8 cellular contexts compared by ENCODE assay signal in genomic region chr22:38397189-38398097, GRCh38. TPM values are rescaled to one million over a fixed set of nuclear protein-coding genes. Genes with fewer than 3 reads are reported as not detected.
DNase-seq lines count a peak whose midpoint lies in the region; ATAC-seq and TF ChIP-seq lines count a peak whose summit lies in the region.

No MANE protein-coding gene starts in this region.

- peaks cover 11% of the 10 kb centered on the region for H3K27me3 Mint-ChIP-seq in activated T-cell treated with anti-CD3 and anti-CD28 coated beads, Interleukin-2, amount 50 U/mL, for 72 hours (ENCODE audit: low read depth)
- H3K27me3 Mint-ChIP-seq in glutamatergic neuron (ENCODE audit: unreplicated experiment): peaks cover 3% of the 10 kb centered on the region

- H2AFZ ChIP-seq in KMS-11 (ENCODE audit: low read depth): no peak overlapping the region

- no peak for TF ChIP-seq POLR2A in ovary (IDR thresholded peaks at IDR 0.05)

- H3K4me1 Mint-ChIP-seq in activated T-cell treated with anti-CD3 and anti-CD28 coated beads, Interleukin-2, amount 50 U/mL, for 72 hours (ENCODE audit: low read depth): peaks cover 50% of the 10 kb centered on the region
- peaks cover 27% of the 10 kb centered on the region for H3K4me1 Mint-ChIP-seq in glutamatergic neuron (ENCODE audit: low read depth, unreplicated experiment)

- TF ChIP-seq CTCF in GM10266 (IDR thresholded peaks at IDR 0.05; ENCODE audit: control insufficient read depth, insufficient read depth, low read depth, missing control alignments) (no peak), KMS-11 (conservative IDR thresholded peaks at IDR 0.05; ENCODE audit: low read depth, low read length) (no peak), glutamatergic neuron (IDR thresholded peaks at IDR 0.05; ENCODE audit: partially characterized antibody, unreplicated experiment) (no peak), ovary (IDR thresholded peaks at IDR 0.05) (no peak)

- H3K4me3 ChIP-seq in KMS-11 (IDR thresholded peaks at IDR 0.05; ENCODE audit: insufficient read depth, low read depth, low read length): no peak overlapping the region
- peak overlapping the region; percentile 88 for H3K4me3 ChIP-seq in ovary

- H3K27me3 ChIP-seq in KMS-11 (ENCODE audit: insufficient read depth, low read depth) (no peaks in the 10 kb centered on the region), ovary (no peaks in the 10 kb centered on the region)

- H3K9me3 ChIP-seq in ovary: no peaks in the 10 kb centered on the region

- H3K27ac ChIP-seq in KMS-11 (peak overlapping the region; percentile 99), ovary (peak overlapping the region in 1 of 2 donors; percentile 63)

- H3K36me3 ChIP-seq in KMS-11 (ENCODE audit: insufficient read depth) (no peaks in the 10 kb centered on the region), ovary (no peaks in the 10 kb centered on the region)

- H3K79me2 ChIP-seq in KMS-11 (ENCODE audit: insufficient read depth, low read depth): peaks cover 54% of the 10 kb centered on the region

- H3K9ac ChIP-seq in KMS-11: peak overlapping the region; percentile 94

- no peaks in the 10 kb centered on the region for H3K9me3 Mint-ChIP-seq in activated T-cell treated with anti-CD3 and anti-CD28 coated beads, Interleukin-2, amount 50 U/mL, for 72 hours
- peaks cover 8% of the 10 kb centered on the region for H3K9me3 Mint-ChIP-seq in glutamatergic neuron (ENCODE audit: unreplicated experiment)

- H3K4me3 Mint-ChIP-seq in activated T-cell treated with anti-CD3 and anti-CD28 coated beads, Interleukin-2, amount 50 U/mL, for 72 hours: peak overlapping the region; percentile 83 to 84
- H3K4me3 Mint-ChIP-seq in glutamatergic neuron (ENCODE audit: unreplicated experiment): peak overlapping the region; percentile 82

- peak overlapping the region; percentile 91 for H3K4me2 ChIP-seq in KMS-11

- 7 to 18% (median 14%) methylated on average over 49 to 61 of the region's 61 CpGs for WGBS in ovary, 3 donors

- H4K20me1 ChIP-seq in KMS-11 (ENCODE audit: insufficient read depth): no peaks in the 10 kb centered on the region

- no peak for TF ChIP-seq EP300 in ovary (IDR thresholded peaks at IDR 0.05)

- ATAC-seq in activated T-cell treated with anti-CD3 and anti-CD28 coated beads, Interleukin-2, amount 50 U/mL, for 72 hours (replicated peaks in 1 of 2): peak in 1 of 2 donors; percentile 23
- ATAC-seq in HG03159 (IDR thresholded peaks at IDR 0.05; ENCODE audit: unreplicated experiment): no peak

- H3K27ac Mint-ChIP-seq in activated T-cell treated with anti-CD3 and anti-CD28 coated beads, Interleukin-2, amount 50 U/mL, for 72 hours: no peak overlapping the region
- peak overlapping the region; percentile 25 for H3K27ac Mint-ChIP-seq in glutamatergic neuron (ENCODE audit: unreplicated experiment)

- DNase-seq in GM10266 (ENCODE audit: extremely low spot score): peak; percentile 19
- DNase-seq in activated T-cell treated with anti-CD3 and anti-CD28 coated beads, Interleukin-2, amount 50 U/mL, for 72 hours: peak; percentile 28 to 44
- peak; percentile 53 for DNase-seq in glutamatergic neuron
- peak in 3 of 5 donors; percentile 44 to 61 (median 54) for DNase-seq in ovary
- DNase-seq in stimulated activated CD8-positive, alpha-beta memory T cell treated with anti-CD3 and anti-CD28 coated beads, Interleukin-4, amount 100 ng/mL, for 48 hours: no peak
- DNase-seq in NCI-H2081 treated with DMSO at 0.1 percent for 48 hours (lab: John Stamatoyannopoulos, UW): no peak

- H3K36me3 Mint-ChIP-seq in activated T-cell treated with anti-CD3 and anti-CD28 coated beads, Interleukin-2, amount 50 U/mL, for 72 hours (ENCODE audit: insufficient read depth in 2 of 2): no peaks in the 10 kb centered on the region
- H3K36me3 Mint-ChIP-seq in glutamatergic neuron (ENCODE audit: unreplicated experiment): no peaks in the 10 kb centered on the region

- intact Hi-C loops in ovary (cut with DNase I): no loop called here

- peaks cover 30% of the 10 kb centered on the region for H3K4me1 ChIP-seq in KMS-11 (ENCODE audit: low read depth, poor library complexity, severe bottlenecking)
- H3K4me1 ChIP-seq in ovary (ENCODE audit: insufficient read depth): no peaks in the 10 kb centered on the region

RNA-seq across cellular contexts. Expression of gene KCNJ4, which starts 57.6 kb away (rescaled TPM):
- total RNA-seq in activated T-cell treated with anti-CD3 and anti-CD28 coated beads, Interleukin-2, amount 50 U/mL, for 72 hours: not detected
- total RNA-seq in glutamatergic neuron (ENCODE audit: unreplicated experiment) (0.86 TPM), ovary (under 1 TPM in 1 of 7 donors, not detected in 6; 0.62 TPM)
- polyA plus RNA-seq in ovary: under 1 TPM in 1 of 2 donors, not detected in 1; 0.02 TPM

Comparison
In these comparisons a context has a peak if more than half of its experiments do, and no peak if none do; other contexts are left out.
1. DNase-seq: peak in GM10266 (single experiment), activated T-cell treated with anti-CD3 and anti-CD28 coated beads, Interleukin-2, amount 50 U/mL, for 72 hours (2 of 2), glutamatergic neuron (single experiment) and ovary (3 of 5); none in stimulated activated CD8-positive, alpha-beta memory T cell treated with anti-CD3 and anti-CD28 coated beads, Interleukin-4, amount 100 ng/mL, for 48 hours (single experiment) and NCI-H2081 treated with DMSO at 0.1 percent for 48 hours (single experiment).